ENCODE assay signal across 7 cellular contexts in the genomic region with DNA sequence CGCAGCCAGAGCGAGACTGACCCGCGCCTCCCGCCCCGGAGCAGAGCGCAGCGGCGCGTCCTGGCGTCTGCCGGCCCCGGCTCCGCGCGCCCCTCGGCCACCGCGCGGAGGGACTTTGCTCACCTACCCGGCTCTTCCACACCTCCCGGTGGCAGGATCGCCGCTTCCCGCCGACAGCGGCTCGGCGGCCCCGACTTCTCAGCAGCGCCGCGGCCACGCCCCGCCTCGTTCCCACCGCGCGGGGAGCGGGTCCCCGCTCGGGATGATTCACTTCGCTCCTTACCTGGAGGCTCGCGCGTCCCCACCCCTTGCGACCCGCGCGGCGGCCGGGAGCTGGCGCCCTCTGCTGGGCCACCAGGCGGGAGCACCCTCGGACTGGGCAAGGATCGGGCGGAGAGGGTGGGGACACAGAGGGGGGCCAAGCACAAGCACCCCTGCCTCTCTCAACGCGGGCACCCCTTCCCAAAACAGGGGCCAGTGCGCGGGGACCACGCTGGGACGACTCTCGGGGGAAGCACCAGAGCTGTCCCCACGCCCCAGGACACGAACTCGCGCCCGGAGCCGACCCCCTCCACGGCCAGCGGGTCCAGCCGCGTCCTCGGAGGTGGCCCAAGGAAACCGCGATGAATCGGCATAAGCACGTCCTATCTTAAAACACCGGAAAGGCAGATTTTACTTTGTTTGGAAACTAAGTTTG.
DNase-seq lines count a peak whose midpoint lies in the region; ATAC-seq, FAIRE-seq and TF ChIP-seq lines count a peak whose summit lies in the region.

No MANE protein-coding gene starts in this region.

- peaks cover 45% of the 10 kb centered on the region for H3K4me1 Mint-ChIP-seq in WTC11

- H3K27me3 Mint-ChIP-seq in WTC11 (ENCODE audit: low read depth) = peaks cover 35% of the 10 kb centered on the region

- CTCF ChIA-PET in WTC11 (lab: Charles Lee) = interaction anchor here (0.6 to 3.5 kb wide), 16 partner anchors 10 to 264 kb away, joined by 3 to 21 read pairs (median 4); a partner anchor contains a TSS

- H3K27ac Mint-ChIP-seq in WTC11 = no peak overlapping the region

- ATAC-seq in HG02852 (IDR thresholded peaks at IDR 0.05; ENCODE audit: unreplicated experiment) (peak; percentile 77), WTC11 (peak; percentile 71)

- peak overlapping the region; percentile 71 for H3K4me3 Mint-ChIP-seq in WTC11

- POLR2A ChIA-PET in WTC11 (lab: Charles Lee) = no interaction called here

- H3K27ac ChIP-seq in caudate nucleus (ENCODE audit: low read depth, low read length) = peak overlapping the region; percentile 44

- peak; percentile 35 for FAIRE-seq in GM18507 (lab: Jason Lieb, UNC)

- TF ChIP-seq CTCF in WTC11 (IDR thresholded peaks at IDR 0.05) = peak; percentile 75

- no peaks in the 10 kb centered on the region for H3K9me3 Mint-ChIP-seq in WTC11

- H3K36me3 Mint-ChIP-seq in WTC11 = no peaks in the 10 kb centered on the region

- peak; percentile 78 for DNase-seq in GM18507 (ENCODE audit: extremely low spot score, insufficient read length, low read depth)
- DNase-seq in NCI-H187 treated with DMSO at 0.1 percent for 48 hours (lab: John Stamatoyannopoulos, UW) = peak; percentile 11
- peak; percentile 85 for DNase-seq in WTC11 (ENCODE audit: low spot score)
- DNase-seq in caudate nucleus (lab: John Stamatoyannopoulos, UW) = peak in 40 of 61 donors; percentile 4 to 68 (median 25)
- DNase-seq in kidney glomerular epithelial cell (lab: John Stamatoyannopoulos, UW) = peak; percentile 59
- DNase-seq in stimulated activated CD4-positive, alpha-beta T cell treated with anti-CD3 and anti-CD28 coated beads, Interleukin-1b, Interleukin-23, amount 100 ng/mL, for 1 hour (ENCODE audit: low read depth in 2 of 2) = peak; percentile 69 to 78

TF ChIP-seq in WTC11, 78 proteins besides CTCF, POLR2A, EP300 and RAD21 (continues in another document):
- no peak for TF ChIP-seq IRF2 (CRISPR knock-in tag; IDR thresholded peaks at IDR 0.05; ENCODE audit: borderline replicate concordance, low read depth)
- TF ChIP-seq, protein P1, sequence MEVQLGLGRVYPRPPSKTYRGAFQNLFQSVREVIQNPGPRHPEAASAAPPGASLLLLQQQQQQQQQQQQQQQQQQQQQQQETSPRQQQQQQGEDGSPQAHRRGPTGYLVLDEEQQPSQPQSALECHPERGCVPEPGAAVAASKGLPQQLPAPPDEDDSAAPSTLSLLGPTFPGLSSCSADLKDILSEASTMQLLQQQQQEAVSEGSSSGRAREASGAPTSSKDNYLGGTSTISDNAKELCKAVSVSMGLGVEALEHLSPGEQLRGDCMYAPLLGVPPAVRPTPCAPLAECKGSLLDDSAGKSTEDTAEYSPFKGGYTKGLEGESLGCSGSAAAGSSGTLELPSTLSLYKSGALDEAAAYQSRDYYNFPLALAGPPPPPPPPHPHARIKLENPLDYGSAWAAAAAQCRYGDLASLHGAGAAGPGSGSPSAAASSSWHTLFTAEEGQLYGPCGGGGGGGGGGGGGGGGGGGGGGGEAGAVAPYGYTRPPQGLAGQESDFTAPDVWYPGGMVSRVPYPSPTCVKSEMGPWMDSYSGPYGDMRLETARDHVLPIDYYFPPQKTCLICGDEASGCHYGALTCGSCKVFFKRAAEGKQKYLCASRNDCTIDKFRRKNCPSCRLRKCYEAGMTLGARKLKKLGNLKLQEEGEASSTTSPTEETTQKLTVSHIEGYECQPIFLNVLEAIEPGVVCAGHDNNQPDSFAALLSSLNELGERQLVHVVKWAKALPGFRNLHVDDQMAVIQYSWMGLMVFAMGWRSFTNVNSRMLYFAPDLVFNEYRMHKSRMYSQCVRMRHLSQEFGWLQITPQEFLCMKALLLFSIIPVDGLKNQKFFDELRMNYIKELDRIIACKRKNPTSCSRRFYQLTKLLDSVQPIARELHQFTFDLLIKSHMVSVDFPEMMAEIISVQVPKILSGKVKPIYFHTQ (CRISPR knock-in tag; IDR thresholded peaks at IDR 0.05) = no peak
- peak; percentile 58; the same call in 1 of the 2 replicates for TF ChIP-seq GABPB1 (CRISPR knock-in tag; IDR thresholded peaks at IDR 0.05)
- TF ChIP-seq JUN (CRISPR knock-in tag; IDR thresholded peaks at IDR 0.05) = no peak
- no peak for TF ChIP-seq JAZF1 (CRISPR knock-in tag; IDR thresholded peaks at IDR 0.05)
- TF ChIP-seq SOX15 (CRISPR knock-in tag; IDR thresholded peaks at IDR 0.05) = no peak
- TF ChIP-seq, protein P2, sequence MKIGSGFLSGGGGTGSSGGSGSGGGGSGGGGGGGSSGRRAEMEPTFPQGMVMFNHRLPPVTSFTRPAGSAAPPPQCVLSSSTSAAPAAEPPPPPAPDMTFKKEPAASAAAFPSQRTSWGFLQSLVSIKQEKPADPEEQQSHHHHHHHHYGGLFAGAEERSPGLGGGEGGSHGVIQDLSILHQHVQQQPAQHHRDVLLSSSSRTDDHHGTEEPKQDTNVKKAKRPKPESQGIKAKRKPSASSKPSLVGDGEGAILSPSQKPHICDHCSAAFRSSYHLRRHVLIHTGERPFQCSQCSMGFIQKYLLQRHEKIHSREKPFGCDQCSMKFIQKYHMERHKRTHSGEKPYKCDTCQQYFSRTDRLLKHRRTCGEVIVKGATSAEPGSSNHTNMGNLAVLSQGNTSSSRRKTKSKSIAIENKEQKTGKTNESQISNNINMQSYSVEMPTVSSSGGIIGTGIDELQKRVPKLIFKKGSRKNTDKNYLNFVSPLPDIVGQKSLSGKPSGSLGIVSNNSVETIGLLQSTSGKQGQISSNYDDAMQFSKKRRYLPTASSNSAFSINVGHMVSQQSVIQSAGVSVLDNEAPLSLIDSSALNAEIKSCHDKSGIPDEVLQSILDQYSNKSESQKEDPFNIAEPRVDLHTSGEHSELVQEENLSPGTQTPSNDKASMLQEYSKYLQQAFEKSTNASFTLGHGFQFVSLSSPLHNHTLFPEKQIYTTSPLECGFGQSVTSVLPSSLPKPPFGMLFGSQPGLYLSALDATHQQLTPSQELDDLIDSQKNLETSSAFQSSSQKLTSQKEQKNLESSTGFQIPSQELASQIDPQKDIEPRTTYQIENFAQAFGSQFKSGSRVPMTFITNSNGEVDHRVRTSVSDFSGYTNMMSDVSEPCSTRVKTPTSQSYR (CRISPR knock-in tag; IDR thresholded peaks at IDR 0.05) = no peak
- TF ChIP-seq, protein P3, sequence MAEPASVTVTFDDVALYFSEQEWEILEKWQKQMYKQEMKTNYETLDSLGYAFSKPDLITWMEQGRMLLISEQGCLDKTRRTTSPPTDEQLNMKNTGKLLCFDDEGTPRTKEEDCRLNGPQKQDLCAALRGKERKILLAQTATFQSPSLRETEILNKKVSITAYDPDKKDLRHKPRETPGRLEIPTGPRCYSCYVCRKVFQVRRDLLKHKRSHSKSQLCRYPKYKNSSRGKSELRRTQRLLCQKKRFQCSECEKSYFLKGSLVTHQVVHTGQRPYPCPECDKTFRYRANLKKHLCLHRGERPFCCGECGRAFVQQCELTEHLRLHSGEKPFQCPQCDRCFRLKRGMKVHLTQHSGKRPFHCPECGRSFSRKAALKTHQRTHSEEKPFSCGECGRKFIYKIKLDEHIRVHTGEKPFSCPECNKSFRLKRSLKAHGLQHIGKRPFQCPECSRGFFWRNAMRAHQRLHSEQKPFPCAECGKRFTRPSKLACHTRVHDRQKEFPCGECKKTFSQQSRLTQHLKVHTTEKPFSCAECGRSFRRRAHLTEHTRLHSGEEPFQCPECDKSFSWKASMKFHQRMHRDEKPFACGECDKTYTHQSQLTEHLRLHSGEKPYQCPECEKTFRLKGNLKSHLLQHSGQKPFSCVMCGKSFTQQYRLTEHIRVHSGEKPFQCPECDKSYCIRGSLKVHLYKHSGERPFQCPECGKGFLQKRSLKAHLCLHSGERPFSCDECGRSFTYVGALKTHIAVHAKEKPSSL (CRISPR knock-in tag; conservative IDR thresholded peaks at IDR 0.05) = no peak
- TF ChIP-seq, protein P4, sequence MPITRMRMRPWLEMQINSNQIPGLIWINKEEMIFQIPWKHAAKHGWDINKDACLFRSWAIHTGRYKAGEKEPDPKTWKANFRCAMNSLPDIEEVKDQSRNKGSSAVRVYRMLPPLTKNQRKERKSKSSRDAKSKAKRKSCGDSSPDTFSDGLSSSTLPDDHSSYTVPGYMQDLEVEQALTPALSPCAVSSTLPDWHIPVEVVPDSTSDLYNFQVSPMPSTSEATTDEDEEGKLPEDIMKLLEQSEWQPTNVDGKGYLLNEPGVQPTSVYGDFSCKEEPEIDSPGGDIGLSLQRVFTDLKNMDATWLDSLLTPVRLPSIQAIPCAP (CRISPR knock-in tag; IDR thresholded peaks at IDR 0.05) = no peak
- no peak for TF ChIP-seq ZNF396 (CRISPR knock-in tag; IDR thresholded peaks at IDR 0.05; ENCODE audit: borderline replicate concordance)
- TF ChIP-seq ZNF232 (CRISPR knock-in tag; IDR thresholded peaks at IDR 0.05) = no peak
- TF ChIP-seq, protein P5, sequence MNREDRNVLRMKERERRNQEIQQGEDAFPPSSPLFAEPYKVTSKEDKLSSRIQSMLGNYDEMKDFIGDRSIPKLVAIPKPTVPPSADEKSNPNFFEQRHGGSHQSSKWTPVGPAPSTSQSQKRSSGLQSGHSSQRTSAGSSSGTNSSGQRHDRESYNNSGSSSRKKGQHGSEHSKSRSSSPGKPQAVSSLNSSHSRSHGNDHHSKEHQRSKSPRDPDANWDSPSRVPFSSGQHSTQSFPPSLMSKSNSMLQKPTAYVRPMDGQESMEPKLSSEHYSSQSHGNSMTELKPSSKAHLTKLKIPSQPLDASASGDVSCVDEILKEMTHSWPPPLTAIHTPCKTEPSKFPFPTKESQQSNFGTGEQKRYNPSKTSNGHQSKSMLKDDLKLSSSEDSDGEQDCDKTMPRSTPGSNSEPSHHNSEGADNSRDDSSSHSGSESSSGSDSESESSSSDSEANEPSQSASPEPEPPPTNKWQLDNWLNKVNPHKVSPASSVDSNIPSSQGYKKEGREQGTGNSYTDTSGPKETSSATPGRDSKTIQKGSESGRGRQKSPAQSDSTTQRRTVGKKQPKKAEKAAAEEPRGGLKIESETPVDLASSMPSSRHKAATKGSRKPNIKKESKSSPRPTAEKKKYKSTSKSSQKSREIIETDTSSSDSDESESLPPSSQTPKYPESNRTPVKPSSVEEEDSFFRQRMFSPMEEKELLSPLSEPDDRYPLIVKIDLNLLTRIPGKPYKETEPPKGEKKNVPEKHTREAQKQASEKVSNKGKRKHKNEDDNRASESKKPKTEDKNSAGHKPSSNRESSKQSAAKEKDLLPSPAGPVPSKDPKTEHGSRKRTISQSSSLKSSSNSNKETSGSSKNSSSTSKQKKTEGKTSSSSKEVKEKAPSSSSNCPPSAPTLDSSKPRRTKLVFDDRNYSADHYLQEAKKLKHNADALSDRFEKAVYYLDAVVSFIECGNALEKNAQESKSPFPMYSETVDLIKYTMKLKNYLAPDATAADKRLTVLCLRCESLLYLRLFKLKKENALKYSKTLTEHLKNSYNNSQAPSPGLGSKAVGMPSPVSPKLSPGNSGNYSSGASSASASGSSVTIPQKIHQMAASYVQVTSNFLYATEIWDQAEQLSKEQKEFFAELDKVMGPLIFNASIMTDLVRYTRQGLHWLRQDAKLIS (CRISPR knock-in tag; IDR thresholded peaks at IDR 0.05; ENCODE audit: borderline replicate concordance) = no peak
- TF ChIP-seq ATF1 (CRISPR knock-in tag; IDR thresholded peaks at IDR 0.05) = no peak
- TF ChIP-seq FOXK1 (CRISPR knock-in tag; IDR thresholded peaks at IDR 0.05) = 0 out of 2 replicates have a peak, but pooled peaks have one; percentile 31

Comparison
In these comparisons a context has a peak if more than half of its experiments do, and no peak if none do; other contexts are left out.
1. Peak in every context shown above with its lines: DNase-seq, ATAC-seq and H3K27ac ChIP-seq.
2. DNase-seq: peak in every context shown above with its lines; median percentile 85 in WTC11; 78 in GM18507; 74 in stimulated activated CD4-positive, alpha-beta T cell treated with anti-CD3 and anti-CD28 coated beads, Interleukin-1b, Interleukin-23, amount 100 ng/mL, for 1 hour; 59 in kidney glomerular epithelial cell; 25 in caudate nucleus; 11 in NCI-H187 treated with DMSO at 0.1 percent for 48 hours.